8 cellular contexts compared by ENCODE assay signal in the genomic region with DNA sequence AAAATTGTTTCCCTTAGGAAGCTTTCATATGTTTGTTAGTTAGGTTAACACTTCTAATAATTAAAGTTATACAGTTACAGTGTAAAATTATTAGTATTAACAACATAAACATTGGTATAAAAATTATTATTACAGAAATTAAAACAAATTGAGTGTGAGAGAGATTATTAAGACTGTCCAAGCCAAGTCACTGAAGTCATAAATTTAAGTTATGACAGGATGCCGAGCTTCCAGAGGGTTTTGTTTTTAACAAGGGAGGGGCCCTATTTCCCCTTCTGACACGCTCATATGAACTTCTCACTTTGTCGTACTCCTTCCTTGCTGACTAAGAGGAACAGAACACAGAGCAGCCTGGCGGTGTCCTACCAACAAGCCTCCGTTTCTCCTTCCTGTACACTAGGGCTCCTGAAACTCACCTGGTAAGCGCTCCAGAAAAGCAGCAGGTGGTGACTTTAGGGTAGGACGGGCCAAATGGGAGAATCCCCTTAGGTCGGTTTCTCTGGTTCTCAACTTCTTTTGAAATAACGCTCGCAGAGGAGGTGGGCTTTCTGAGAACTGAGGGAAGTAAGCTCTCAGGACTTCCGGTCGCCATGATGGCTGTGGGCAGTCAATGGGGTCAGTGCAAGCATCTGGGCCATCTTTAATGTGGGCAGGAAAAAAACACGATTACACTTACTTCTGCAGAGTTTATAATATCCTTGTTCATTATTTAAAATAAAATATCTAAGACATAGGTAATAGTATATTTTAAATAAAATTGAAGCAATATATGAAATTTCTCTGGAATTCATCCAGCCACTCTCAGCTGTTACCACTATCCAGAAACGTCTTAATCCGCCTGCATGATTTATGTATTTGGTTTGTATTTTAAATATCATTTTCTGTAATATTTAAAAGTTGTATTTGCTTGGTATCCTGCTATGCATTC. TPM values are rescaled to one million over a fixed set of nuclear protein-coding genes. Genes with fewer than 3 reads are reported as not detected.
A peak's percentile ranks its signal among the peaks of the same experiment; 100 is the strongest.
DNase-seq lines count a peak whose midpoint lies in the region; ATAC-seq and TF ChIP-seq lines count a peak whose summit lies in the region.

A gene with protein sequence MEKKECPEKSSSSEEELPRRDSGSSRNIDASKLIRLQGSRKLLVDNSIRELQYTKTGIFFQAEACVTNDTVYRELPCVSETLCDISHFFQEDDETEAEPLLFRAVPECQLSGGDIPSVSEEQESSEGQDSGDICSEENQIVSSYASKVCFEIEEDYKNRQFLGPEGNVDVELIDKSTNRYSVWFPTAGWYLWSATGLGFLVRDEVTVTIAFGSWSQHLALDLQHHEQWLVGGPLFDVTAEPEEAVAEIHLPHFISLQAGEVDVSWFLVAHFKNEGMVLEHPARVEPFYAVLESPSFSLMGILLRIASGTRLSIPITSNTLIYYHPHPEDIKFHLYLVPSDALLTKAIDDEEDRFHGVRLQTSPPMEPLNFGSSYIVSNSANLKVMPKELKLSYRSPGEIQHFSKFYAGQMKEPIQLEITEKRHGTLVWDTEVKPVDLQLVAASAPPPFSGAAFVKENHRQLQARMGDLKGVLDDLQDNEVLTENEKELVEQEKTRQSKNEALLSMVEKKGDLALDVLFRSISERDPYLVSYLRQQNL (minus strand): TSS at position 537 of the 928 bp plus-strand sequence. CDS start 14,892 bp downstream, outside the sequence.

- DNase-seq in DMS53 (lab: John Stamatoyannopoulos, UW): peak; percentile 95
- DNase-seq in M059J (ENCODE audit: low read depth): peak; percentile 88
- peak; percentile 96 for DNase-seq in SHP77 treated with DMSO at 0.1 percent for 48 hours (lab: John Stamatoyannopoulos, UW)
- peak; percentile 78 for DNase-seq in activated effector memory CD4-positive, alpha-beta T cell treated with Interleukin-2 at 50 U/mL for 16 hours
- peak; percentile 77 for DNase-seq in fibroblast of the conjunctiva (ENCODE audit: low read depth)
- peak; percentile 79 for DNase-seq in stimulated activated naive CD8-positive, alpha-beta T cell treated with anti-CD3 and anti-CD28 coated beads, Interleukin-15, Interleukin-2, amounts not matched to agents 100 U/mL and 50 U/mL, for 24 hours

- H3K4me3 Mint-ChIP-seq in nephron: peak within 1 kb of the TSS; percentile 99 to 100 (median 100)

- no peaks in the 10 kb centered on the region for H3K9me3 Mint-ChIP-seq in nephron

- no peak for TF ChIP-seq CTCF in nephron (IDR thresholded peaks at IDR 0.05; ENCODE audit: unreplicated experiment in 3 of 3)

- H3K27ac Mint-ChIP-seq in nephron: peak within 1 kb of the TSS; percentile 100

- ATAC-seq in GM21825 (IDR thresholded peaks at IDR 0.05; ENCODE audit: unreplicated experiment): peak; percentile 57
- peak; percentile 87 for ATAC-seq in stimulated activated naive CD8-positive, alpha-beta T cell treated with anti-CD3 and anti-CD28 coated beads, Interleukin-15, Interleukin-2, amounts not matched to agents 100 U/mL and 50 U/mL, for 24 hours

- peaks cover 3% of the 10 kb centered on the region for H3K27me3 Mint-ChIP-seq in nephron (ENCODE audit: low read depth)

- peaks cover 7% of the 10 kb centered on the region for H3K36me3 Mint-ChIP-seq in nephron (ENCODE audit: low read depth)

- H3K4me1 Mint-ChIP-seq in nephron: peaks cover 30% of the 10 kb centered on the region

RNA-seq across cellular contexts. Expression of the gene that starts here (rescaled TPM):
- total RNA-seq in M059J (2014; rRNA removed; shearing (Covaris generic)): 6.7 and 10.7 TPM in 2 replicates

Comparison
In these comparisons a context has a peak if more than half of its experiments do, and no peak if none do; other contexts are left out.
1. Peak in every context shown above with its lines: DNase-seq and ATAC-seq.